Comparison of ENCODE assay signal across 21 cellular contexts in the genomic region with DNA sequence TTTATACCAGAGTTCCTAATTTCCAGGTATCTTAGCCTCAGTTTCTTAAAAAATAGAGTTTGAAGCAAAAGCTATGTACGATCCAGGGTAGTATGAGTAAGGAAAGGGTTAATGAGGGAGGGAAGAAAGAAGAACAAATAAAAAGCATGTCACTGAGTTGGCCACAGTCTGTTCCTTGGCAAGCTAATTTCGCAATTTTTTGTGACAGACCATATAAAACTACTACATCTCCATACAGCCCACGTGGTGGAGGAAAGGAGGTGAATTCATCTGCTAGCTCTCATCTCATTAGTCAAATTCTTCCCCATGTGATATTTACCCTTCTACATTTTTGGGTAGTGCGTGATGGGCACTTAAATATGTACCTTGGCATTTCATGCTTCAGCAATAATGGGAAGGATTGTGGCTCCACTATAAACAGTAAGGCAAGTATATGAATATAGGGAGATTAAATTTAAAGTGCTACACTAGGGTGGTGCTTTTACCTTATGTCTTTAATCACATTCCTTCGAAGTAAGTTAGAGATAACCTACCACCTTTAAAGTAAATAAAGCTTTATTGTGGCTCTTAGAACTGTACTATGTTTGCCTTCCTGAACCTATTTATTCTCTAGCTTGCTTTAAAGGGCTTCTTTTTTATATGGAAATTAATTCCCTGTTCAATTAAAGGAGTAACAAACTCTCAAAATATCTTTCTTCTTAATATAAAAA.
"Had no signal": no experiment of that assay in that cellular context is flagged by ENCODE, and none has a peak within 500 bp of the region (broad histone marks: within the 10 kb centered on the region; RNA-seq: fewer than 3 reads in every experiment).

No MANE protein-coding gene starts in this region.

- H3K4me1 ChIP-seq: adrenal gland, breast epithelium, gastroesophageal sphincter, psoas muscle, right atrium auricular region, upper lobe of left lung had no signal

- H3K36me3 ChIP-seq: adrenal gland, breast epithelium, gastroesophageal sphincter, ovary, right atrium auricular region, thoracic aorta, upper lobe of left lung had no signal

- H3K9me3 ChIP-seq: adrenal gland, breast epithelium, gastroesophageal sphincter, neutrophil, ovary, psoas muscle, right atrium auricular region, thoracic aorta, upper lobe of left lung had no signal

- H3K27me3 ChIP-seq: adrenal gland, breast epithelium, gastroesophageal sphincter, neutrophil, ovary, right atrium auricular region, upper lobe of left lung had no signal

- ATAC-seq: activated T-cell treated with anti-CD3 and anti-CD28 coated beads, Interleukin-2, amount 50 U/mL, for 4 hours; effector memory CD8-positive, alpha-beta T cell; gastroesophageal sphincter; psoas muscle had no signal

- H3K4me3 ChIP-seq: adrenal gland, breast epithelium, dorsolateral prefrontal cortex, gastroesophageal sphincter, ovary, psoas muscle, right atrium auricular region, thoracic aorta, upper lobe of left lung had no signal

- DNase-seq: activated CD4-positive, alpha-beta T cell treated with anti-CD3 and anti-CD28 coated beads for 4 hours; activated CD4-positive, alpha-beta T cell treated with anti-CD3 and anti-CD28 coated beads, Interleukin-2, amount 50 U/mL, for 48 hours; activated CD4-positive, CD25-positive, alpha-beta regulatory T cell; activated CD8-positive, alpha-beta memory T cell treated with anti-CD3 and anti-CD28 coated beads, Interleukin-2, amount 50 U/mL, for 48 hours; activated naive CD4-positive, alpha-beta T cell; activated T-cell treated with anti-CD3 and anti-CD28 coated beads, Interleukin-2, amount 50 U/mL, for 4 hours; adrenal gland; dorsolateral prefrontal cortex; effector memory CD8-positive, alpha-beta T cell; head of caudate nucleus; hypothalamus; ovary; psoas muscle; stimulated activated CD4-positive, alpha-beta T cell treated with anti-CD3 and anti-CD28 coated beads, Interleukin-4, amount 100 ng/mL, for 24 hours; stimulated activated naive CD4-positive, alpha-beta T cell treated with Interleukin-2 at 50 U/mL for 16 hours; upper lobe of left lung had no signal

- H3K27ac ChIP-seq: adrenal gland, breast epithelium, dorsolateral prefrontal cortex, gastroesophageal sphincter, neutrophil, ovary, psoas muscle, right atrium auricular region, thoracic aorta, upper lobe of left lung had no signal
